Comparison of ENCODE assay signal across 10 cellular contexts in genomic region chr10:32943854-32944661, GRCh38. TPM values are rescaled to one million over a fixed set of nuclear protein-coding genes. Genes with fewer than 3 reads are reported as not detected.
DNase-seq lines count a peak whose midpoint lies in the region; ATAC-seq and TF ChIP-seq lines count a peak whose summit lies in the region.
"Had no signal": no experiment of that assay in that cellular context is flagged by ENCODE, and none has a peak within 500 bp of the region (broad histone marks: within the 10 kb centered on the region; RNA-seq: fewer than 3 reads in every experiment).

No MANE protein-coding gene starts in this region.

- 84% methylated on average over 24 of the region's 24 CpGs for WGBS in HUES64
- 80 to 87% (median 86%) methylated on average over 24 of the region's 24 CpGs for WGBS in stomach, 5 donors
- WGBS in ovary, 3 donors, result 85 to 90% (median 89%) methylated on average over 24 of the region's 24 CpGs

- H3K27ac Mint-ChIP-seq in endothelial cell (ENCODE audit: unreplicated experiment), result peak overlapping the region; percentile 67

- peak overlapping the region; percentile 53 for H3K4me3 Mint-ChIP-seq in endothelial cell (ENCODE audit: unreplicated experiment)

- H3K27ac ChIP-seq in HUES64 (ENCODE audit: low read depth, low read length) (peak overlapping the region; percentile 46), muscle layer of colon (ENCODE audit: low read depth, low read length) (peak overlapping the region; percentile 43), stomach (peak overlapping the region in 1 of 5 donors; percentile 49), ovary (no peak overlapping the region)
- H3K27ac ChIP-seq: parathyroid adenoma had no signal

- H3K27me3 ChIP-seq in HUES64 (ENCODE audit: insufficient read depth, low read length) (no peaks in the 10 kb centered on the region), muscle layer of colon (ENCODE audit: control insufficient read depth in 1 of 2, insufficient read depth in 2 of 2, low read length in 2 of 2) (no peaks in the 10 kb centered on the region), stomach (no peaks in the 10 kb centered on the region), ovary (no peaks in the 10 kb centered on the region)

- H3K9me3 Mint-ChIP-seq in endothelial cell (ENCODE audit: unreplicated experiment), result no peaks in the 10 kb centered on the region

- H3K4me1 ChIP-seq in HUES64 (ENCODE audit: insufficient read depth, low read length) (peaks cover 66% of the 10 kb centered on the region), muscle layer of colon (ENCODE audit: insufficient read depth, low read length) (peaks cover 63% of the 10 kb centered on the region), stomach (peaks cover 20 to 99% (median 70%) of the 10 kb centered on the region in 4 donors), ovary (ENCODE audit: insufficient read depth) (peaks cover 17% of the 10 kb centered on the region)

- peaks cover 54% of the 10 kb centered on the region for H3K4me1 Mint-ChIP-seq in endothelial cell (ENCODE audit: unreplicated experiment)

- peak; percentile 50 for DNase-seq in CD1c-positive myeloid dendritic cell (ENCODE audit: extremely low spot score)
- no peak for DNase-seq in endothelial cell (ENCODE audit: low spot score)
- DNase-seq in stomach, result no peak
- no peak for DNase-seq in ovary
- DNase-seq in AG08395 (ENCODE audit: low spot score), result no peak
- DNase-seq: NCI-H2227 treated with DMSO at 0.1 percent for 48 hours had no signal

- TF ChIP-seq POLR2A in stomach (IDR thresholded peaks at IDR 0.05), result no peak
- TF ChIP-seq POLR2A in ovary (IDR thresholded peaks at IDR 0.05), result no peak

- ATAC-seq in HG02642 (IDR thresholded peaks at IDR 0.05; ENCODE audit: poor library complexity, unreplicated experiment), result no peak

- TF ChIP-seq CTCF in endothelial cell (IDR thresholded peaks at IDR 0.05; ENCODE audit: unreplicated experiment) (no peak), stomach (IDR thresholded peaks at IDR 0.05) (no peak), ovary (IDR thresholded peaks at IDR 0.05) (no peak)

- peaks cover 6% of the 10 kb centered on the region for H3K27me3 Mint-ChIP-seq in endothelial cell (ENCODE audit: unreplicated experiment)

- peaks cover 11% of the 10 kb centered on the region for H3K36me3 Mint-ChIP-seq in endothelial cell (ENCODE audit: low read depth, unreplicated experiment)

- H3K9me3 ChIP-seq in HUES64 (ENCODE audit: insufficient read depth, low read depth, low read length), result no peaks in the 10 kb centered on the region
- H3K9me3 ChIP-seq in muscle layer of colon (ENCODE audit: low read length), result no peaks in the 10 kb centered on the region
- H3K9me3 ChIP-seq in stomach, result no peaks in the 10 kb centered on the region
- no peaks in the 10 kb centered on the region for H3K9me3 ChIP-seq in ovary

- TF ChIP-seq EP300 in stomach (IDR thresholded peaks at IDR 0.05) (no peak), ovary (IDR thresholded peaks at IDR 0.05) (no peak)

- H3K36me3 ChIP-seq in HUES64 (ENCODE audit: insufficient read depth, low read length), result no peaks in the 10 kb centered on the region
- H3K36me3 ChIP-seq in muscle layer of colon (ENCODE audit: insufficient read depth, low read length), result no peaks in the 10 kb centered on the region
- no peaks in the 10 kb centered on the region for H3K36me3 ChIP-seq in stomach
- no peaks in the 10 kb centered on the region for H3K36me3 ChIP-seq in ovary

- intact Hi-C loops in stomach (cut with DNase I; ENCODE audit: low total_unique reads), result no loop called here
- intact Hi-C loops in ovary (cut with DNase I), result no loop called here

- H3K9ac ChIP-seq in HUES64 (ENCODE audit: low read depth, low read length) (peak overlapping the region; percentile 1; the same call in 1 of the 2 replicates), muscle layer of colon (ENCODE audit: low read length) (no peak overlapping the region)
- H3K9ac ChIP-seq: parathyroid adenoma had no signal

- no peak overlapping the region for H3K4me3 ChIP-seq in HUES64 (ENCODE audit: low read length)
- no peak overlapping the region for H3K4me3 ChIP-seq in muscle layer of colon (ENCODE audit: low read depth in 1 of 2, low read length in 2 of 2)
- no peak overlapping the region for H3K4me3 ChIP-seq in stomach
- no peak overlapping the region for H3K4me3 ChIP-seq in ovary

RNA-seq across cellular contexts. Expression of gene ITGB1, which starts 14.0 kb away (rescaled TPM):
- polyA plus RNA-seq in HUES64 (2013, experiment 1 of 2), result 236 TPM
- polyA plus RNA-seq in HUES64 (2013, experiment 2 of 2), result 283 TPM
- 504 TPM for total RNA-seq in endothelial cell (ENCODE audit: unreplicated experiment)
- total RNA-seq in stomach, result 100 to 1,000 TPM; 134 to 909 (median 278) TPM
- 10 to 100 TPM; 57.9 to 97.9 (median 91.4) TPM for polyA plus RNA-seq in stomach
- 100 to 1,000 TPM; 230 to 350 (median 276) TPM for total RNA-seq in ovary
- polyA plus RNA-seq in ovary, result 100 to 1,000 TPM; 207 to 517 TPM

Comparison
In these comparisons a context has a peak if more than half of its experiments do, and no peak if none do; other contexts are left out.
1. H3K27ac ChIP-seq: peak in HUES64 (single experiment) and muscle layer of colon (single experiment); none in ovary (0 of 2).